8 cellular contexts compared by ENCODE assay signal in the genomic region with DNA sequence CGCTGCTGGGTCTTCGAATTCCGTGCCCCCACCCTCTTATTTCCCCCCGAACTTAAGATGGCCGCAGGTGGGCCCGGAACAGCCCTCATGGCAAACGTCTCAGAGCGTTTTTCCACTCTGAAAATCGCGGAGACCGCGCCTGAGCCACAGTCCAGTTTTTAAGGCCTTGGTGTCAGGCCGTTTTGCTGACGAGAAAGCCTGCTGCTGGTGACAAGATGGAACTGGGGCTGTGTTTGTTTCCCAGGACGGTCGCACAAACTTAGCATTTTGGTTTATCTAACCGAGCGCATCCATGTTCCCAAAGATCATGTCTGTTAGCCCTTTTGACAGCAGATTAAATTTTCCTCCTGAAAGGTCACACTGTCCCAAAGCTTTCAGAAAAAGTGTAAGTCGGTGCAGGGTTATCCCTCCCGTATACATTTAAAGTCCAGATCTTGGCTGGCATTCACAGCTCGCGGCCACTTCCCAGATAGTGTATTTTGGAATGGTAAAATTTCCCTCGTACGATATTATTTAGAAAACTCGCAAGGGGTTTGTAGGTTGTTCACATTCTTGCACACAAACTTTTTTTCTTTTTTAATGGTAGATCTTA. TPM values are rescaled to one million over a fixed set of nuclear protein-coding genes. Genes with fewer than 3 reads are reported as not detected.
DNase-seq lines count a peak whose midpoint lies in the region; ATAC-seq and TF ChIP-seq lines count a peak whose summit lies in the region.

No MANE protein-coding gene starts in this region.

- ATAC-seq in GM19455 (IDR thresholded peaks at IDR 0.05; ENCODE audit: unreplicated experiment) (peak; percentile 54), HG03460 (IDR thresholded peaks at IDR 0.05; ENCODE audit: unreplicated experiment) (peak; percentile 46), aorta (ENCODE audit: low FRiP score) (peak; percentile 83)

- H3K9me3 ChIP-seq in DOHH2 (ENCODE audit: control insufficient read depth, insufficient read depth, low read length) = no peaks in the 10 kb centered on the region
- no peaks in the 10 kb centered on the region for H3K9me3 ChIP-seq in ectodermal cell (ENCODE audit: control insufficient read depth, low read length)
- no peaks in the 10 kb centered on the region for H3K9me3 ChIP-seq in mucosa of stomach (ENCODE audit: control insufficient read depth, low read length)
- no peaks in the 10 kb centered on the region for H3K9me3 ChIP-seq in aorta (ENCODE audit: control insufficient read depth, low read length)

- H3K4me2 ChIP-seq in DOHH2 (ENCODE audit: low read length) = peak overlapping the region; percentile 93

- H3K36me3 ChIP-seq in DOHH2 (ENCODE audit: control insufficient read depth, low read length) (peaks cover 46% of the 10 kb centered on the region), ectodermal cell (ENCODE audit: control insufficient read depth, insufficient read depth, low read length) (no peaks in the 10 kb centered on the region), mucosa of stomach (ENCODE audit: control insufficient read depth, insufficient read depth, low read length) (no peaks in the 10 kb centered on the region), aorta (ENCODE audit: control insufficient read depth in 1 of 2, insufficient read depth in 2 of 2, low read length in 1 of 2) (no peaks in the 10 kb centered on the region)

- no peaks in the 10 kb centered on the region for H3K9me2 ChIP-seq in DOHH2 (replicated peaks; ENCODE audit: control insufficient read depth, low read length)

- TF ChIP-seq CTCF in DOHH2 (IDR thresholded peaks at IDR 0.05; ENCODE audit: low read depth, low read length, poor library complexity, severe bottlenecking) = no peak

- H3F3A ChIP-seq in DOHH2 (ENCODE audit: control insufficient read depth, insufficient read depth) = no peaks in the 10 kb centered on the region

- H3K79me2 ChIP-seq in DOHH2 (ENCODE audit: control insufficient read depth, low read length) = peaks cover 65% of the 10 kb centered on the region

- peaks cover 28% of the 10 kb centered on the region for H3K4me1 ChIP-seq in DOHH2 (ENCODE audit: control insufficient read depth, low read length)
- H3K4me1 ChIP-seq in ectodermal cell (ENCODE audit: control insufficient read depth, insufficient read depth, low read length) = peaks cover 4% of the 10 kb centered on the region
- H3K4me1 ChIP-seq in mucosa of stomach (ENCODE audit: control insufficient read depth, insufficient read depth, low read length) = peaks cover 6% of the 10 kb centered on the region
- H3K4me1 ChIP-seq in aorta (ENCODE audit: control insufficient read depth in 1 of 2, insufficient read depth in 2 of 2, low read length in 2 of 2) = peaks cover 0 to 2% of the 10 kb centered on the region in 2 donors

- WGBS in ectodermal cell, 2 experiments = 0% methylated on average over 22 to 25 of the region's 25 CpGs
- 0 to 1% methylated on average over 25 of the region's 25 CpGs for WGBS in aorta, 2 donors

- DNase-seq in RPMI7951 (ENCODE audit: low read depth) (peak; percentile 55), aorta (no peak), NCI-H187 treated with DMSO at 0.1 percent for 48 hours (lab: John Stamatoyannopoulos, UW) (no peak)

- H4K20me1 ChIP-seq in DOHH2 (ENCODE audit: control insufficient read depth, insufficient read depth, low read depth, low read length) = peaks cover 12% of the 10 kb centered on the region

- H3K27me3 ChIP-seq in DOHH2 (ENCODE audit: control insufficient read depth, low read length) (no peaks in the 10 kb centered on the region), ectodermal cell (ENCODE audit: control insufficient read depth, insufficient read depth, low read length, poor library complexity, severe bottlenecking) (no peaks in the 10 kb centered on the region), mucosa of stomach (ENCODE audit: control insufficient read depth, insufficient read depth, low read length) (no peaks in the 10 kb centered on the region), aorta (ENCODE audit: control insufficient read depth in 1 of 2, insufficient read depth in 2 of 2, low read length in 1 of 2) (no peaks in the 10 kb centered on the region)

- H3K4me3 ChIP-seq in DOHH2 (ENCODE audit: low read length) (peak overlapping the region; percentile 99), ectodermal cell (ENCODE audit: insufficient read depth, low read depth, low read length) (peak overlapping the region; percentile 83), mucosa of stomach (ENCODE audit: low read length) (peak overlapping the region; percentile 62), aorta (ENCODE audit: low read length in 2 of 2) (peak overlapping the region; percentile 82 to 95)

- intact Hi-C loops in aorta (cut with DNase I) = loop anchor here (2.0 to 10.0 kb wide), 3 partner anchors 218 to 520 kb away; partner anchors contain the start of genes ERBIN (in 1 of the 2), SHLD3 (in 1 of the 2), TRAPPC13 (in 1 of the 2) and TRIM23 (in 1 of the 2)

- H3K9ac ChIP-seq in mucosa of stomach (ENCODE audit: low read length) = peak overlapping the region; percentile 88

- H3K27ac ChIP-seq in DOHH2 (ENCODE audit: low read depth, low read length) (peak overlapping the region; percentile 86), ectodermal cell (ENCODE audit: insufficient read depth, low read depth, low read length, poor library complexity, severe bottlenecking) (peak overlapping the region; percentile 98), aorta (ENCODE audit: low read depth in 1 of 2, low read length in 2 of 2) (peak overlapping the region; percentile 51 to 95)

RNA-seq across cellular contexts. Expression of gene SREK1, which starts 0.8 kb away (rescaled TPM):
- 20.6 and 31.0 TPM in 2 replicates for total RNA-seq in RPMI7951 (2014; rRNA removed; shearing (Covaris generic))
- 66.6 TPM for polyA plus RNA-seq in ectodermal cell (2013, experiment 1 of 4)
- 71.6 TPM for polyA plus RNA-seq in ectodermal cell (2013, experiment 2 of 4)
- 56.7 TPM for polyA plus RNA-seq in ectodermal cell (2013, experiment 3 of 4)
- 67.6 TPM for polyA plus RNA-seq in ectodermal cell (2013, experiment 4 of 4)
- 10 to 100 TPM; 83.3 to 94.3 TPM for total RNA-seq in aorta
- polyA plus RNA-seq in aorta = 10 to 100 TPM; 19.2 to 37.7 TPM
